In genomic region chr2:46147626-46148368, GRCh38 we compare ENCODE assay signal across 21 cellular contexts.
DNase-seq lines count a peak whose midpoint lies in the region; ATAC-seq, FAIRE-seq and TF ChIP-seq lines count a peak whose summit lies in the region.
"Had no signal": no experiment of that assay in that cellular context is flagged by ENCODE, and none has a peak within 500 bp of the region (broad histone marks: within the 10 kb centered on the region; RNA-seq: fewer than 3 reads in every experiment).

No MANE protein-coding gene starts in this region.

- H3K4me1 ChIP-seq in Loucy (ENCODE audit: insufficient read depth, low read length, poor library complexity, severe bottlenecking) = peaks cover 50% of the 10 kb centered on the region
- H3K4me1 ChIP-seq in aorta (ENCODE audit: control insufficient read depth in 1 of 2, insufficient read depth in 2 of 2, low read length in 2 of 2) = no peaks in the 10 kb centered on the region
- H3K4me1 ChIP-seq: SJCRH30 had no signal

- peak overlapping the region; percentile 67 for H3K4me2 ChIP-seq in Loucy (ENCODE audit: low read depth, low read length, poor library complexity, severe bottlenecking)
- H3K4me2 ChIP-seq: A549 had no signal

- no peak for TF ChIP-seq CTCF in Loucy (conservative IDR thresholded peaks at IDR 0.05; ENCODE audit: low read length)
- TF ChIP-seq CTCF in fibroblast of mammary gland (conservative IDR thresholded peaks at IDR 0.05; ENCODE audit: control insufficient read depth, insufficient read depth, low read depth, low read length) = no peak

- H3K9me3 ChIP-seq in Loucy (ENCODE audit: insufficient read depth, low read depth, low read length) (no peaks in the 10 kb centered on the region), aorta (ENCODE audit: control insufficient read depth, low read length) (no peaks in the 10 kb centered on the region)
- H3K9me3 ChIP-seq: A549, Peyer's patch, SJCRH30 had no signal

- H3K4me3 ChIP-seq in Loucy (ENCODE audit: low read length, poor library complexity, severe bottlenecking) = no peak overlapping the region
- H3K4me3 ChIP-seq in fibroblast of mammary gland (ENCODE audit: control insufficient read depth, low read depth, low read length) = no peak overlapping the region
- no peak overlapping the region for H3K4me3 ChIP-seq in aorta (ENCODE audit: low read length in 2 of 2)
- H3K4me3 ChIP-seq: A549, Peyer's patch, SJCRH30 had no signal

- H3F3A ChIP-seq in Loucy (ENCODE audit: low read depth) = no peaks in the 10 kb centered on the region

- intact Hi-C loops in aorta (cut with DNase I) = no loop called here

- no peak overlapping the region for H3K9ac ChIP-seq in Loucy (ENCODE audit: low read depth, low read length, poor library complexity, severe bottlenecking)

- no peak overlapping the region for H3K27ac ChIP-seq in aorta (ENCODE audit: low read depth in 1 of 2, low read length in 2 of 2)
- H3K27ac ChIP-seq: Peyer's patch, SJCRH30 had no signal

- DNase-seq in activated effector memory CD4-positive, alpha-beta T cell treated with anti-CD3 and anti-CD28 coated beads, Interleukin-2, amount 50 U/mL, for 16 hours = peak; percentile 13
- no peak for DNase-seq in activated effector memory CD4-positive, alpha-beta T cell treated with Interleukin-2 at 50 U/mL for 16 hours
- DNase-seq in fibroblast of mammary gland (ENCODE audit: low read depth) = peak; percentile 43
- DNase-seq in urothelium cell line (ENCODE audit: low spot score) = no peak
- no peak for DNase-seq in aorta
- no peak for DNase-seq in DMS153 (lab: John Stamatoyannopoulos, UW)
- no peak for DNase-seq in HPDE6-E6E7 (ENCODE audit: extremely low spot score)
- DNase-seq: DMS53, GDM1, H7, KG1, NCI-H1105 treated with DMSO at 0.1 percent for 48 hours, NCI-H2029 treated with DMSO at 0.1 percent for 48 hours, NCI-H226, NCI-H510A treated with DMSO at 0.1 percent for 48 hours, NCI-H748 treated with DMSO at 0.1 percent for 48 hours, Peyer's patch had no signal

- no peaks in the 10 kb centered on the region for H3K79me2 ChIP-seq in Loucy (ENCODE audit: insufficient read depth, low read length)

- H3K27me3 ChIP-seq in Loucy (ENCODE audit: insufficient read depth, low read length, poor library complexity, severe bottlenecking) (no peaks in the 10 kb centered on the region), aorta (ENCODE audit: control insufficient read depth in 1 of 2, insufficient read depth in 2 of 2, low read length in 1 of 2) (no peaks in the 10 kb centered on the region)
- H3K27me3 ChIP-seq: Peyer's patch, SJCRH30 had no signal

- ATAC-seq in aorta (ENCODE audit: low FRiP score) = no peak
- ATAC-seq: A549, HepG2 had no signal

- H2AFZ ChIP-seq in Loucy (ENCODE audit: low read length) = no peak overlapping the region

- H3K36me3 ChIP-seq in Loucy (ENCODE audit: insufficient read depth, low read length) = peaks cover 18% of the 10 kb centered on the region; the same call in 1 of the 2 replicates
- peaks cover 0 to 1% of the 10 kb centered on the region in 2 donors for H3K36me3 ChIP-seq in aorta (ENCODE audit: control insufficient read depth in 1 of 2, insufficient read depth in 2 of 2, low read length in 1 of 2)

- H3K9me2 ChIP-seq in Loucy (replicated peaks; ENCODE audit: low read depth, low read length) = no peaks in the 10 kb centered on the region

- no peaks in the 10 kb centered on the region for H4K20me1 ChIP-seq in Loucy (ENCODE audit: insufficient read depth, low read length, poor library complexity, severe bottlenecking)

- peak; percentile 23 for FAIRE-seq in urothelium cell line (lab: Jason Lieb, UNC)
- FAIRE-seq: HepG2 had no signal

- WGBS in aorta, 2 donors = 97 to 98% methylated on average over 6 of the region's 6 CpGs

Comparison
In these comparisons a context has a peak if more than half of its experiments do, and no peak if none do; other contexts are left out.
1. DNase-seq: peak in activated effector memory CD4-positive, alpha-beta T cell treated with anti-CD3 and anti-CD28 coated beads, Interleukin-2, amount 50 U/mL, for 16 hours (single experiment) and fibroblast of mammary gland (single experiment); none in activated effector memory CD4-positive, alpha-beta T cell treated with Interleukin-2 at 50 U/mL for 16 hours (single experiment), urothelium cell line (single experiment), aorta (0 of 2), DMS153 (single experiment) and HPDE6-E6E7 (single experiment).